ENCODE assay signal across 2 cellular contexts in genomic region chr7:155484483-155485399, GRCh38.
TF ChIP-seq lines count a peak whose summit lies in the region.

No MANE protein-coding gene starts in this region.

TF ChIP-seq in HepG2, 621 proteins besides CTCF, POLR2A, EP300 and RAD21:
- TF ChIP-seq BATF2 (CRISPR knock-in tag; IDR thresholded peaks at IDR 0.05): no peak
- no peak for TF ChIP-seq MLX (CRISPR knock-in tag; IDR thresholded peaks at IDR 0.05)
- TF ChIP-seq ZNF768 (CRISPR knock-in tag; IDR thresholded peaks at IDR 0.05): peak; percentile 82
- no peak for TF ChIP-seq TFDP1 (CRISPR knock-in tag; IDR thresholded peaks at IDR 0.05; ENCODE audit: borderline replicate concordance)
- no peak for TF ChIP-seq GTF2F1 (IDR thresholded peaks at IDR 0.05; ENCODE audit: low read length)
- TF ChIP-seq ZNF318 (CRISPR knock-in tag; IDR thresholded peaks at IDR 0.05): no peak
- no peak for TF ChIP-seq ATM (IDR thresholded peaks at IDR 0.05; ENCODE audit: borderline replicate concordance)

TF ChIP-seq in H1, 55 proteins besides CTCF, POLR2A, EP300 and RAD21:
- TF ChIP-seq EGR1 (IDR thresholded peaks at IDR 0.05; ENCODE audit: borderline replicate concordance, low read depth, low read length): no peak
- TF ChIP-seq USF2 (IDR thresholded peaks at IDR 0.05; ENCODE audit: low read length): no peak
- no peak for TF ChIP-seq RXRA (IDR thresholded peaks at IDR 0.05; ENCODE audit: insufficient read depth, low read depth, low read length)
- no peak for TF ChIP-seq CBX8 (IDR thresholded peaks at IDR 0.05; ENCODE audit: borderline replicate concordance, low read depth, low read length)
- TF ChIP-seq CREB1 (IDR thresholded peaks at IDR 0.05): no peak
- TF ChIP-seq EZH2 (IDR thresholded peaks at IDR 0.05; ENCODE audit: low read depth, low read length, severe bottlenecking): peak; percentile 0
TF ChIP-seq in H1: peak in this region for 1.
